8 cellular contexts compared by ENCODE assay signal in genomic region chr5:67166460-67166871, GRCh38. TPM values are rescaled to one million over a fixed set of nuclear protein-coding genes. Genes with fewer than 3 reads are reported as not detected.
DNase-seq lines count a peak whose midpoint lies in the region; ATAC-seq and TF ChIP-seq lines count a peak whose summit lies in the region.

No MANE protein-coding gene starts in this region.

- H3K27ac Mint-ChIP-seq in T-cell (peak overlapping the region; percentile 99), memory B cell (peak overlapping the region; percentile 88)

- intact Hi-C loops in body of pancreas (cut with DNase I), result loop anchor here (5.0 kb wide), 1 partner anchor 36 kb away; no protein-coding TSS in a partner anchor

- H3K4me3 ChIP-seq in GM12875 (ENCODE audit: low read depth, low read length), result peak overlapping the region; percentile 46
- H3K4me3 ChIP-seq in body of pancreas, result no peak overlapping the region

- DNase-seq in T-cell (peak; percentile 20 to 72 (median 55)), body of pancreas (peak in 3 of 4 donors; percentile 26 to 36 (median 31)), memory B cell (ENCODE audit: low spot score in 2 of 2) (peak; percentile 27 to 56), NCI-H2171 (lab: John Stamatoyannopoulos, UW) (no peak), EL (no peak)
- DNase-seq in stimulated activated CD8-positive, alpha-beta memory T cell treated with anti-CD3 and anti-CD28 coated beads, Interleukin-4, amount 100 ng/mL, for 48 hours, result peak; percentile 85

- H3K9me3 Mint-ChIP-seq in T-cell, result no peaks in the 10 kb centered on the region
- H3K9me3 Mint-ChIP-seq in memory B cell, result no peaks in the 10 kb centered on the region

- H3K4me1 ChIP-seq in body of pancreas, result peaks cover 11% of the 10 kb centered on the region

- peaks cover 0 to 11% of the 10 kb centered on the region in 2 donors for H3K36me3 ChIP-seq in body of pancreas (replicated peaks in 1 of 2; ENCODE audit: insufficient read depth in 1 of 2, low read depth in 2 of 2)

- H3K27me3 Mint-ChIP-seq in T-cell (no peaks in the 10 kb centered on the region), memory B cell (no peaks in the 10 kb centered on the region)

- WGBS in body of pancreas, 2 donors, result 44 to 47% methylated on average over 8 to 17 of the region's 18 CpGs

- H3K9me3 ChIP-seq in body of pancreas, result no peaks in the 10 kb centered on the region

- CTCF ChIA-PET in T-cell (lab: Charles Lee), result interaction anchor here (0.5 to 6.2 kb wide), 14 partner anchors 9 to 1106 kb away, joined by 3 to 119 read pairs (median 4); no protein-coding TSS in a partner anchor

- TF ChIP-seq CTCF in GM12875 (IDR thresholded peaks at IDR 0.05; ENCODE audit: borderline replicate concordance, insufficient read depth, low read depth, low read length) (no peak), body of pancreas (IDR thresholded peaks at IDR 0.05) (no peak)

- peak; percentile 31 for ATAC-seq in HG02884 (IDR thresholded peaks at IDR 0.05; ENCODE audit: unreplicated experiment)
- ATAC-seq in T-cell (replicated peaks in 1 of 4), result peak; percentile 42 to 74 (median 72)
- peak; percentile 41 for ATAC-seq in body of pancreas
- ATAC-seq in memory B cell (ENCODE audit: low read depth), result peak; percentile 61

- no peaks in the 10 kb centered on the region for H3K27me3 ChIP-seq in body of pancreas

- peak overlapping the region; percentile 81 to 87 (median 84) for H3K4me3 Mint-ChIP-seq in T-cell
- H3K4me3 Mint-ChIP-seq in memory B cell, result peak overlapping the region; percentile 84

- H3K36me3 Mint-ChIP-seq in T-cell (peaks cover 32% of the 10 kb centered on the region), memory B cell (no peaks in the 10 kb centered on the region)

- TF ChIP-seq POLR2A in body of pancreas (IDR thresholded peaks at IDR 0.05), result no peak

- H3K27ac ChIP-seq in body of pancreas, result peak overlapping the region in 3 of 4 donors; percentile 1 to 62 (median 55)

- POLR2A ChIA-PET in T-cell (lab: Charles Lee), result no interaction called here

- H3K4me1 Mint-ChIP-seq in T-cell (peaks cover 57 to 73% (median 60%) of the 10 kb centered on the region in 3 donors), memory B cell (peaks cover 10% of the 10 kb centered on the region)

RNA-seq across cellular contexts. Expression of gene CD180, which starts 30.1 kb away (rescaled TPM):
- total RNA-seq in T-cell (1 to 10 TPM in 2 of 5 donors, under 1 TPM in 3; 0.16 to 1.3 (median 0.73) TPM), body of pancreas (under 1 TPM in 1 of 2 donors, not detected in 1; 0.26 TPM)

Comparison
In these comparisons a context has a peak if more than half of its experiments do, and no peak if none do; other contexts are left out.
1. DNase-seq: peak in T-cell (34 of 34), body of pancreas (3 of 4), memory B cell (2 of 2) and stimulated activated CD8-positive, alpha-beta memory T cell treated with anti-CD3 and anti-CD28 coated beads, Interleukin-4, amount 100 ng/mL, for 48 hours (single experiment); none in NCI-H2171 (single experiment) and EL (single experiment).
2. Peak in every context shown above with its lines, with median percentiles within 50 percentile points of each other: ATAC-seq.